Comparison of ENCODE assay signal across 1 cellular context in the genomic region with DNA sequence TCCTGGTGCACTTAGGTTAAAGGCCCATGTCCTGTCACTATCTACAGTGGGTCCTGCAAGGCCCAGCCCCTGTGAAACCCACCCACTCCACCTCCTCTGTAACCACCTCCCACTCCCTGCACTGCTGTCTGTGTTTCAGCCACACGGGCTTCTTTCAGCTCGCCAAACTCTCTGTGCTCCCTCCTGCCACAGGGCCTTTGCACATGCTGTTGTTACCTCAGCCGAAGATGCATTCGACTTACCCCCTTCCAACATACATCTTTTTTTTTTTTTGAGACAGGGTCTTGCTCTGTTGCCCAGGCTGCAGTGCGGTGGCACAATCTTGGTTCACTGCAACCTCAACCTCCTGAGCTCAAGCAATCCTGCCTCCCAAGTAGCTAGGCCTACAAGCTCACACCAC.
A peak's percentile ranks its signal among the peaks of the same experiment; 100 is the strongest.
TF ChIP-seq lines count a peak whose summit lies in the region.

No MANE protein-coding gene starts in this region.

TF ChIP-seq in K562, 482 proteins besides CTCF, POLR2A, EP300 and RAD21:
- TF ChIP-seq, protein P1, sequence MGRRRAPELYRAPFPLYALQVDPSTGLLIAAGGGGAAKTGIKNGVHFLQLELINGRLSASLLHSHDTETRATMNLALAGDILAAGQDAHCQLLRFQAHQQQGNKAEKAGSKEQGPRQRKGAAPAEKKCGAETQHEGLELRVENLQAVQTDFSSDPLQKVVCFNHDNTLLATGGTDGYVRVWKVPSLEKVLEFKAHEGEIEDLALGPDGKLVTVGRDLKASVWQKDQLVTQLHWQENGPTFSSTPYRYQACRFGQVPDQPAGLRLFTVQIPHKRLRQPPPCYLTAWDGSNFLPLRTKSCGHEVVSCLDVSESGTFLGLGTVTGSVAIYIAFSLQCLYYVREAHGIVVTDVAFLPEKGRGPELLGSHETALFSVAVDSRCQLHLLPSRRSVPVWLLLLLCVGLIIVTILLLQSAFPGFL (CRISPR knock-in tag; IDR thresholded peaks at IDR 0.05): no peak
- peak; percentile 4 for TF ChIP-seq RBM25 (IDR thresholded peaks at IDR 0.05; ENCODE audit: low read depth, low read length, severe bottlenecking)
